25 cellular contexts compared by ENCODE assay signal in genomic region chr9:78533500-78533899, GRCh38.
"Had no signal": no experiment of that assay in that cellular context is flagged by ENCODE, and none has a peak within 500 bp of the region (broad histone marks: within the 10 kb centered on the region; RNA-seq: fewer than 3 reads in every experiment).

No MANE protein-coding gene starts in this region.

- H3K36me3 ChIP-seq: brain microvascular endothelial cell, left lung, neural progenitor cell, tibial artery had no signal

- H3K4me3 Mint-ChIP-seq: activated CD4-positive, alpha-beta memory T cell treated with anti-CD3 and anti-CD28 coated beads for 36 hours; activated naive CD8-positive, alpha-beta T cell treated with anti-CD3 and anti-CD28 coated beads, Interleukin-2, amount 10 ng/mL, durations not matched to agents 7 days and 5 days; naive thymus-derived CD8-positive, alpha-beta T cell; neural progenitor cell; stimulated activated naive CD8-positive, alpha-beta T cell treated with anti-CD3 and anti-CD28 coated beads, Interleukin-15, Interleukin-2, amounts not matched to agents 100 ng/mL and 50 ng/mL, for 24 hours; T-helper 1 cell treated with Interleukin-12 subunit alpha and Interleukin-12 subunit beta and Interleukin-4 antibody, amounts not matched to agents 30 μg/mL and 1 μg/mL, for 36 hours had no signal

- H3K9ac ChIP-seq: neural progenitor cell had no signal

- H3K9me3 ChIP-seq: tibial artery had no signal

- H3K4me2 ChIP-seq: neural progenitor cell had no signal

- H3K27me3 Mint-ChIP-seq: activated CD4-positive, alpha-beta memory T cell treated with anti-CD3 and anti-CD28 coated beads for 36 hours; stimulated activated naive CD8-positive, alpha-beta T cell treated with anti-CD3 and anti-CD28 coated beads, Interleukin-15, Interleukin-2, amounts not matched to agents 100 ng/mL and 50 ng/mL, for 24 hours had no signal

- H3K4me1 Mint-ChIP-seq: activated naive CD8-positive, alpha-beta T cell treated with anti-CD3 and anti-CD28 coated beads, Interleukin-2, amount 10 ng/mL, durations not matched to agents 7 days and 5 days; naive thymus-derived CD8-positive, alpha-beta T cell had no signal

- ATAC-seq: esophagus mucosa; left lung; naive thymus-derived CD8-positive, alpha-beta T cell; right cardiac atrium had no signal

- FAIRE-seq: endothelial cell of umbilical vein had no signal

- H3K9me3 Mint-ChIP-seq: activated naive CD8-positive, alpha-beta T cell treated with anti-CD3 and anti-CD28 coated beads, Interleukin-2, amount 10 ng/mL, durations not matched to agents 7 days and 5 days; stimulated activated naive CD8-positive, alpha-beta T cell treated with anti-CD3 and anti-CD28 coated beads, Interleukin-15, Interleukin-2, amounts not matched to agents 100 ng/mL and 50 ng/mL, for 24 hours; T-helper 1 cell treated with Interleukin-12 subunit alpha and Interleukin-12 subunit beta and Interleukin-4 antibody, amounts not matched to agents 30 μg/mL and 1 μg/mL, for 36 hours had no signal

- H3K4me1 ChIP-seq: left lung, tibial artery had no signal

- H3K27ac ChIP-seq: brain microvascular endothelial cell, left lung, neural progenitor cell, tibial artery had no signal

- H2AFZ ChIP-seq: neural progenitor cell had no signal

- H3K27ac Mint-ChIP-seq: activated CD4-positive, alpha-beta memory T cell treated with anti-CD3 and anti-CD28 coated beads for 36 hours; activated naive CD8-positive, alpha-beta T cell treated with anti-CD3 and anti-CD28 coated beads, Interleukin-2, amount 10 ng/mL, durations not matched to agents 7 days and 5 days; naive thymus-derived CD8-positive, alpha-beta T cell; neural progenitor cell; stimulated activated naive CD8-positive, alpha-beta T cell treated with anti-CD3 and anti-CD28 coated beads, Interleukin-15, Interleukin-2, amounts not matched to agents 100 ng/mL and 50 ng/mL, for 24 hours; T-helper 1 cell treated with Interleukin-12 subunit alpha and Interleukin-12 subunit beta and Interleukin-4 antibody, amounts not matched to agents 30 μg/mL and 1 μg/mL, for 36 hours had no signal

- H3K27me3 ChIP-seq: brain microvascular endothelial cell, left lung, neural progenitor cell, tibial artery had no signal

- H3K4me3 ChIP-seq: left lung, lung, neural progenitor cell, tibial artery had no signal

- H3K36me3 Mint-ChIP-seq: activated CD4-positive, alpha-beta memory T cell treated with anti-CD3 and anti-CD28 coated beads for 36 hours; activated naive CD8-positive, alpha-beta T cell treated with anti-CD3 and anti-CD28 coated beads, Interleukin-2, amount 10 ng/mL, durations not matched to agents 7 days and 5 days; naive thymus-derived CD8-positive, alpha-beta T cell had no signal

- DNase-seq: activated CD4-positive, alpha-beta memory T cell treated with anti-CD3 and anti-CD28 coated beads for 36 hours; activated CD4-positive, alpha-beta T cell treated with anti-CD3 and anti-CD28 coated beads for 48 hours; activated naive CD4-positive, alpha-beta T cell treated with Interleukin-2 at 50 U/mL for 16 hours; activated naive CD8-positive, alpha-beta T cell treated with anti-CD3 and anti-CD28 coated beads, Interleukin-2, amount 10 ng/mL, durations not matched to agents 7 days and 5 days; activated T-cell treated with anti-CD3 and anti-CD28 coated beads, Interleukin-2, amount 50 U/mL, for 48 hours; anterior cingulate cortex; brain microvascular endothelial cell; central memory CD4-positive, alpha-beta T cell; effector memory CD4-positive, alpha-beta T cell; foreskin melanocyte; hippocampal formation; kidney glomerular epithelial cell; left lung; naive thymus-derived CD8-positive, alpha-beta T cell; right cardiac atrium; stimulated activated CD4-positive, alpha-beta T cell treated with anti-CD3 and anti-CD28 coated beads, Interleukin-1b, Interleukin-23, amount 100 ng/mL, for 48 hours; substantia nigra; T1000; tibial artery had no signal
